ENCODE assay signal across 25 cellular contexts in the genomic region with DNA sequence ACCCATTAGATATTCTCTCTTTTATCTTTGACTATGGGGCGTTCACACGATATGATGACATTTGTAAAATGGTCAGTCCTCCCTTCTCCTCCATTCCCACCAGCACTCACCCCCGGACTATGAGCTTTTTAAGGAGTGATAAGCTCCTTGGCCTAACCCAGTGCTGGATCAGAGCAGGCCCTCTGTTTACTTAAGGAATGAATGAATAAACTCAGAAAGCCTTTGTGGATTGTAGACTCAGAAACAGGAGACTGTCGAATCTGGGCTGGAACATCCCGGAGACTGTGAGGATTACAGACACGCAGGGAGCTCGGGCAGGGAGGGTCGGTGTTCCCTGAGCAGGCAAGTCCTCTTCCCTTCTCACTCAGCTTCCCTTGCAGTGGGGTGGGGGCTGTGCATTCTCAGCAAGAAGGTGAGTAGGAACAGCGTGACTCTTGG. TPM values are rescaled to one million over a fixed set of nuclear protein-coding genes. Genes with fewer than 3 reads are reported as not detected.
DNase-seq lines count a peak whose midpoint lies in the region; ATAC-seq and TF ChIP-seq lines count a peak whose summit lies in the region.
"Had no signal": no experiment of that assay in that cellular context is flagged by ENCODE, and none has a peak within 500 bp of the region (broad histone marks: within the 10 kb centered on the region; RNA-seq: fewer than 3 reads in every experiment).

No MANE protein-coding gene starts in this region.

- H3K36me3 Mint-ChIP-seq in neural progenitor cell = no peaks in the 10 kb centered on the region
- H3K36me3 Mint-ChIP-seq in activated CD4-positive, alpha-beta T cell treated with anti-CD3 and anti-CD28 coated beads, Interleukin-2, amount 10 ng/mL, durations not matched to agents 24 days and 14 days (ENCODE audit: low read depth) = no peaks in the 10 kb centered on the region
- no peaks in the 10 kb centered on the region for H3K36me3 Mint-ChIP-seq in activated CD8-positive, alpha-beta memory T cell treated with anti-CD3 and anti-CD28 coated beads, Interleukin-2, amount 10 ng/mL, durations not matched to agents 7 days and 5 days
- H3K36me3 Mint-ChIP-seq: activated naive CD4-positive, alpha-beta T cell treated with anti-CD3 and anti-CD28 coated beads, Interleukin-2, amount 10 ng/mL, durations not matched to agents 7 days and 5 days had no signal

- H3K27ac ChIP-seq in AG04450 (ENCODE audit: low read depth, low read length) (peak overlapping the region; percentile 78), OCI-LY3 (ENCODE audit: low read length) (no peak overlapping the region), gastroesophageal sphincter (peak overlapping the region in 3 of 4 donors; percentile 39 to 56 (median 44)), neural progenitor cell (no peak overlapping the region)
- H3K27ac ChIP-seq: A549; ascending aorta; BLaER1 treated with 17β-estradiol and CSF1 and Interleukin-3, amounts not matched to agents 10 nM and 100 nM; parathyroid adenoma; SJCRH30; vagina; WERI-Rb-1 had no signal

- 30 to 37% methylated on average over 5 to 6 of the region's 9 CpGs for WGBS in gastroesophageal sphincter (ENCODE audit: low coverage in 1 of 2), 2 donors

- CTCF ChIA-PET in AG04450 (lab: Charles Lee) = interaction anchor here (1.4 to 3.9 kb wide), 3 partner anchors 9 to 77 kb away, joined by 4 to 22 read pairs (median 4); no protein-coding TSS in a partner anchor
- CTCF ChIA-PET in activated CD8-positive, alpha-beta memory T cell treated with anti-CD3 and anti-CD28 coated beads, Interleukin-2, amount 10 ng/mL, durations not matched to agents 7 days and 5 days (lab: Charles Lee) = no interaction called here

- H3K4me2 ChIP-seq in OCI-LY3 (ENCODE audit: low read length) = peak overlapping the region; percentile 44; the same call in 1 of the 2 replicates
- H3K4me2 ChIP-seq in neural progenitor cell = no peak overlapping the region
- H3K4me2 ChIP-seq: A549; BLaER1 treated with 17β-estradiol and CSF1 and Interleukin-3, amounts not matched to agents 10 nM and 100 nM; GM23338 had no signal

- peaks cover 24% of the 10 kb centered on the region for H3K4me1 Mint-ChIP-seq in neural progenitor cell
- H3K4me1 Mint-ChIP-seq in activated CD4-positive, alpha-beta T cell treated with anti-CD3 and anti-CD28 coated beads, Interleukin-2, amount 10 ng/mL, durations not matched to agents 24 days and 14 days = no peaks in the 10 kb centered on the region
- no peaks in the 10 kb centered on the region for H3K4me1 Mint-ChIP-seq in activated CD8-positive, alpha-beta memory T cell treated with anti-CD3 and anti-CD28 coated beads, Interleukin-2, amount 10 ng/mL, durations not matched to agents 7 days and 5 days
- H3K4me1 Mint-ChIP-seq: activated naive CD4-positive, alpha-beta T cell treated with anti-CD3 and anti-CD28 coated beads, Interleukin-2, amount 10 ng/mL, durations not matched to agents 7 days and 5 days; stimulated activated naive CD8-positive, alpha-beta T cell treated with anti-CD3 and anti-CD28 coated beads, Interleukin-15, amount 100 ng/mL, for 72 hours had no signal

- peaks cover under 1% of the 10 kb centered on the region for H3F3A ChIP-seq in neural progenitor cell (ENCODE audit: low read depth)

- H3K4me3 ChIP-seq in AG04450 (ENCODE audit: low read depth, low read length) (peak overlapping the region; percentile 25; the same call in 1 of the 2 replicates), OCI-LY3 (ENCODE audit: low read length) (no peak overlapping the region), gastroesophageal sphincter (no peak overlapping the region), neural progenitor cell (no peak overlapping the region), HAP-1 (no peak overlapping the region)
- H3K4me3 ChIP-seq: A549; ascending aorta; BLaER1 treated with 17β-estradiol and CSF1 and Interleukin-3, amounts not matched to agents 10 nM and 100 nM; GM23338; SJCRH30; vagina had no signal

- in situ Hi-C loops in HAP-1 (cut with MboI; ENCODE audit: low sequenced_read_pairs) = no loop called here

- H3K79me2 ChIP-seq in OCI-LY3 (ENCODE audit: low read length) = no peaks in the 10 kb centered on the region
- H3K79me2 ChIP-seq in neural progenitor cell (ENCODE audit: low read depth) = no peaks in the 10 kb centered on the region
- H3K79me2 ChIP-seq: parathyroid adenoma had no signal

- intact Hi-C loops in activated CD4-positive, alpha-beta T cell treated with anti-CD3 and anti-CD28 coated beads, Interleukin-2, amount 10 ng/mL, durations not matched to agents 24 days and 14 days (cut with micrococcal nuclease) = no loop called here

- H3K4me1 ChIP-seq in OCI-LY3 (ENCODE audit: low read length) (peaks cover 8% of the 10 kb centered on the region), gastroesophageal sphincter (peaks cover 0 to 22% (median 0%) of the 10 kb centered on the region in 3 donors), neural progenitor cell (peaks cover 10% of the 10 kb centered on the region), HAP-1 (no peaks in the 10 kb centered on the region)
- H3K4me1 ChIP-seq: ascending aorta, vagina had no signal

- no peak for ATAC-seq in gastroesophageal sphincter
- no peak for ATAC-seq in HG03045 (IDR thresholded peaks at IDR 0.05; ENCODE audit: unreplicated experiment)
- no peak for ATAC-seq in activated CD8-positive, alpha-beta memory T cell treated with anti-CD3 and anti-CD28 coated beads, Interleukin-2, amount 10 ng/mL, durations not matched to agents 7 days and 5 days
- ATAC-seq: A549; GM23338; stimulated activated naive CD8-positive, alpha-beta T cell treated with anti-CD3 and anti-CD28 coated beads, Interleukin-15, amount 100 ng/mL, for 72 hours had no signal

- H4K20me1 ChIP-seq in OCI-LY3 (ENCODE audit: insufficient read depth, low read length) (no peaks in the 10 kb centered on the region), neural progenitor cell (ENCODE audit: low read depth) (no peaks in the 10 kb centered on the region)
- H4K20me1 ChIP-seq: BLaER1 treated with 17β-estradiol and CSF1 and Interleukin-3, amounts not matched to agents 10 nM and 100 nM had no signal

- no peak for TF ChIP-seq POLR2A in gastroesophageal sphincter (IDR thresholded peaks at IDR 0.05)

- H2AFZ ChIP-seq in OCI-LY3 (ENCODE audit: low read depth, low read length) (no peak overlapping the region), neural progenitor cell (replicated peaks) (peak overlapping the region; percentile 10)
- H2AFZ ChIP-seq: GM23338, parathyroid adenoma had no signal

- no peak overlapping the region for H3K27ac Mint-ChIP-seq in neural progenitor cell
- no peak overlapping the region for H3K27ac Mint-ChIP-seq in activated CD4-positive, alpha-beta T cell treated with anti-CD3 and anti-CD28 coated beads, Interleukin-2, amount 10 ng/mL, durations not matched to agents 24 days and 14 days
- no peak overlapping the region for H3K27ac Mint-ChIP-seq in activated CD8-positive, alpha-beta memory T cell treated with anti-CD3 and anti-CD28 coated beads, Interleukin-2, amount 10 ng/mL, durations not matched to agents 7 days and 5 days
- H3K27ac Mint-ChIP-seq: activated naive CD4-positive, alpha-beta T cell treated with anti-CD3 and anti-CD28 coated beads, Interleukin-2, amount 10 ng/mL, durations not matched to agents 7 days and 5 days; GM23338; stimulated activated naive CD8-positive, alpha-beta T cell treated with anti-CD3 and anti-CD28 coated beads, Interleukin-15, amount 100 ng/mL, for 72 hours; T-helper 1 cell treated with Interleukin-12 subunit alpha and Interleukin-12 subunit beta and Interleukin-4 antibody, amounts not matched to agents 30 μg/mL and 1 μg/mL, for 36 hours had no signal

- peaks cover 7% of the 10 kb centered on the region for H3K9me3 Mint-ChIP-seq in neural progenitor cell
- H3K9me3 Mint-ChIP-seq in activated CD4-positive, alpha-beta T cell treated with anti-CD3 and anti-CD28 coated beads, Interleukin-2, amount 10 ng/mL, durations not matched to agents 24 days and 14 days = no peaks in the 10 kb centered on the region
- H3K9me3 Mint-ChIP-seq in activated CD8-positive, alpha-beta memory T cell treated with anti-CD3 and anti-CD28 coated beads, Interleukin-2, amount 10 ng/mL, durations not matched to agents 7 days and 5 days (ENCODE audit: low read depth) = no peaks in the 10 kb centered on the region
- H3K9me3 Mint-ChIP-seq: activated naive CD4-positive, alpha-beta T cell treated with anti-CD3 and anti-CD28 coated beads, Interleukin-2, amount 10 ng/mL, durations not matched to agents 7 days and 5 days; stimulated activated naive CD8-positive, alpha-beta T cell treated with anti-CD3 and anti-CD28 coated beads, Interleukin-15, amount 100 ng/mL, for 72 hours; T-helper 1 cell treated with Interleukin-12 subunit alpha and Interleukin-12 subunit beta and Interleukin-4 antibody, amounts not matched to agents 30 μg/mL and 1 μg/mL, for 36 hours had no signal

- H3K9me3 ChIP-seq in AG04450 (ENCODE audit: control insufficient read depth, insufficient read depth, low read length) (no peaks in the 10 kb centered on the region), OCI-LY3 (ENCODE audit: insufficient read depth, low read length) (no peaks in the 10 kb centered on the region), gastroesophageal sphincter (no peaks in the 10 kb centered on the region), neural progenitor cell (ENCODE audit: low read depth) (no peaks in the 10 kb centered on the region), HAP-1 (no peaks in the 10 kb centered on the region)
- H3K9me3 ChIP-seq: A549, ascending aorta, SJCRH30, vagina had no signal

- POLR2A ChIA-PET in AG04450 (lab: Yijun Ruan, JAX) = interaction anchor here (0.5 kb wide), 1 partner anchor 39 kb away, joined by 4 read pairs; no protein-coding TSS in a partner anchor

- H3K27me3 ChIP-seq in AG04450 (ENCODE audit: control insufficient read depth, insufficient read depth, low read length) = no peaks in the 10 kb centered on the region
- no peaks in the 10 kb centered on the region for H3K27me3 ChIP-seq in OCI-LY3 (ENCODE audit: low read depth, low read length)
- H3K27me3 ChIP-seq in gastroesophageal sphincter = no peaks in the 10 kb centered on the region
- peaks cover 28% of the 10 kb centered on the region for H3K27me3 ChIP-seq in neural progenitor cell
- H3K27me3 ChIP-seq in HAP-1 (ENCODE audit: low read depth) = peaks cover 7% of the 10 kb centered on the region; the same call in 1 of the 2 replicates
- H3K27me3 ChIP-seq: ascending aorta; BLaER1 treated with 17β-estradiol and CSF1 and Interleukin-3, amounts not matched to agents 10 nM and 100 nM; SJCRH30; vagina had no signal

- no peak for TF ChIP-seq EP300 in gastroesophageal sphincter (IDR thresholded peaks at IDR 0.05)

- DNase-seq in AG04450 (ENCODE audit: low read depth, low spot score) (peak; percentile 45), neural progenitor cell (ENCODE audit: low spot score) (no peak), HAP-1 (ENCODE audit: low spot score in 2 of 2) (no peak)
- no peak for DNase-seq in activated CD4-positive, alpha-beta T cell treated with anti-CD3 and anti-CD28 coated beads, Interleukin-2, amount 10 ng/mL, durations not matched to agents 24 days and 14 days
- DNase-seq in activated CD8-positive, alpha-beta memory T cell treated with anti-CD3 and anti-CD28 coated beads, Interleukin-2, amount 10 ng/mL, durations not matched to agents 7 days and 5 days = no peak
- DNase-seq: activated naive CD4-positive, alpha-beta T cell treated with anti-CD3 and anti-CD28 coated beads, Interleukin-2, amount 10 ng/mL, durations not matched to agents 7 days and 5 days; activated T-cell treated with anti-CD3 and anti-CD28 coated beads, Interleukin-2, amount 50 U/mL, for 48 hours; effector memory CD4-positive, alpha-beta T cell; NCI-H1417 treated with DMSO at 0.1 percent for 48 hours; NCI-H2171; NCI-H69; SJCRH30; stimulated activated CD4-positive, alpha-beta T cell treated with anti-CD3 and anti-CD28 coated beads, Interleukin-4, amount 100 ng/mL, for 1 hour; stimulated activated naive CD8-positive, alpha-beta T cell treated with anti-CD3 and anti-CD28 coated beads, Interleukin-15, amount 100 ng/mL, for 72 hours; WERI-Rb-1 had no signal

- peaks cover 14% of the 10 kb centered on the region for H3K27me3 Mint-ChIP-seq in neural progenitor cell (ENCODE audit: insufficient read depth, low read depth)
- peaks cover 31% of the 10 kb centered on the region for H3K27me3 Mint-ChIP-seq in activated CD4-positive, alpha-beta T cell treated with anti-CD3 and anti-CD28 coated beads, Interleukin-2, amount 10 ng/mL, durations not matched to agents 24 days and 14 days
- H3K27me3 Mint-ChIP-seq in activated CD8-positive, alpha-beta memory T cell treated with anti-CD3 and anti-CD28 coated beads, Interleukin-2, amount 10 ng/mL, durations not matched to agents 7 days and 5 days = peaks cover 37% of the 10 kb centered on the region

- H3K9ac ChIP-seq in OCI-LY3 (ENCODE audit: low read length) (no peak overlapping the region), neural progenitor cell (no peak overlapping the region)
- H3K9ac ChIP-seq: BLaER1 treated with 17β-estradiol and CSF1 and Interleukin-3, amounts not matched to agents 10 nM and 100 nM; parathyroid adenoma had no signal

- H3K36me3 ChIP-seq in OCI-LY3 (replicated peaks; ENCODE audit: low read depth, low read length) = no peaks in the 10 kb centered on the region
- no peaks in the 10 kb centered on the region for H3K36me3 ChIP-seq in gastroesophageal sphincter
- H3K36me3 ChIP-seq in neural progenitor cell = no peaks in the 10 kb centered on the region
- H3K36me3 ChIP-seq in HAP-1 (replicated peaks) = no peaks in the 10 kb centered on the region
- H3K36me3 ChIP-seq: ascending aorta; BLaER1 treated with 17β-estradiol and CSF1 and Interleukin-3, amounts not matched to agents 10 nM and 100 nM; SJCRH30; vagina; WERI-Rb-1 had no signal

- H3K4me3 Mint-ChIP-seq in neural progenitor cell = no peak overlapping the region
- H3K4me3 Mint-ChIP-seq in activated CD4-positive, alpha-beta T cell treated with anti-CD3 and anti-CD28 coated beads, Interleukin-2, amount 10 ng/mL, durations not matched to agents 24 days and 14 days = no peak overlapping the region
- H3K4me3 Mint-ChIP-seq in activated CD8-positive, alpha-beta memory T cell treated with anti-CD3 and anti-CD28 coated beads, Interleukin-2, amount 10 ng/mL, durations not matched to agents 7 days and 5 days = no peak overlapping the region
- H3K4me3 Mint-ChIP-seq: activated naive CD4-positive, alpha-beta T cell treated with anti-CD3 and anti-CD28 coated beads, Interleukin-2, amount 10 ng/mL, durations not matched to agents 7 days and 5 days; GM23338; stimulated activated naive CD8-positive, alpha-beta T cell treated with anti-CD3 and anti-CD28 coated beads, Interleukin-15, amount 100 ng/mL, for 72 hours; T-helper 1 cell treated with Interleukin-12 subunit alpha and Interleukin-12 subunit beta and Interleukin-4 antibody, amounts not matched to agents 30 μg/mL and 1 μg/mL, for 36 hours had no signal

- no peak for TF ChIP-seq CTCF in AG04450 (IDR thresholded peaks at IDR 0.05; ENCODE audit: low read depth, low read length)
- TF ChIP-seq CTCF in OCI-LY3 (IDR thresholded peaks at IDR 0.05; ENCODE audit: low read depth, low read length) = no peak
- TF ChIP-seq CTCF in gastroesophageal sphincter (IDR thresholded peaks at IDR 0.05) = no peak
- TF ChIP-seq CTCF in neural progenitor cell (IDR thresholded peaks at IDR 0.05) = no peak

RNA-seq across cellular contexts. Expression of gene ZCCHC24, which starts 6.8 kb away (rescaled TPM):
- polyA plus RNA-seq in AG04450 (2011; rRNA removed) = 37.4 and 46.0 TPM in 2 replicates
- polyA minus RNA-seq in AG04450 (2011; rRNA and poly(A)+ RNA removed) = 53.8 and 66.8 TPM in 2 replicates
- total RNA-seq in gastroesophageal sphincter = 100 to 1,000 TPM in 1 of 4 donors, 10 to 100 TPM in 3; 60.5 to 186 (median 84.1) TPM
- 5.9 and 10.7 TPM in 2 replicates for total RNA-seq in neural progenitor cell (ENCODE audit: low replicate concordance)
- 0.66 and 1.4 TPM in 2 replicates for total RNA-seq in activated CD4-positive, alpha-beta T cell treated with anti-CD3 and anti-CD28 coated beads, Interleukin-2, amount 10 ng/mL, durations not matched to agents 24 days and 14 days
- 1 to 10 TPM; 2.4 to 3.1 TPM for total RNA-seq in activated CD8-positive, alpha-beta memory T cell treated with anti-CD3 and anti-CD28 coated beads, Interleukin-2, amount 10 ng/mL, durations not matched to agents 7 days and 5 days

Comparison
In these comparisons a context has a peak if more than half of its experiments do, and no peak if none do; other contexts are left out.
1. H3K27ac ChIP-seq: peak in AG04450 (single experiment) and gastroesophageal sphincter (3 of 4); none in OCI-LY3 (single experiment) and neural progenitor cell (single experiment).